30 cellular contexts compared by ENCODE assay signal in genomic region chr2:131516011-131516410, GRCh38. TPM values are rescaled to one million over a fixed set of nuclear protein-coding genes. Genes with fewer than 3 reads are reported as not detected.
"Had no signal": no experiment of that assay in that cellular context is flagged by ENCODE, and none has a peak within 500 bp of the region (broad histone marks: within the 10 kb centered on the region; RNA-seq: fewer than 3 reads in every experiment).

No MANE protein-coding gene starts in this region.

- H3K27me3 Mint-ChIP-seq: activated naive CD8-positive, alpha-beta T cell; effector memory CD8-positive, alpha-beta T cell; naive thymus-derived CD8-positive, alpha-beta T cell; progenitor cell of endocrine pancreas; T-helper 17 cell had no signal

- ATAC-seq: left lung had no signal

- H3K4me1 Mint-ChIP-seq: mesothelial cell of epicardium had no signal

- H3K36me3 Mint-ChIP-seq: activated naive CD8-positive, alpha-beta T cell had no signal

- H3K4me2 ChIP-seq: hepatocyte, neural progenitor cell had no signal

- H3K4me3 Mint-ChIP-seq: activated naive CD8-positive, alpha-beta T cell; activated T-helper 1 cell treated with anti-CD3 and anti-CD28 coated beads, Interleukin-12 subunit alpha, Interleukin-12 subunit beta, Interleukin-2, Interleukin-4 antibody, amounts not matched to agents 30 ng/mL and 10 ng/mL and 1 ng/mL, durations not matched to agents 14 hours and 24 hours and 36 hours; effector memory CD8-positive, alpha-beta T cell; mesothelial cell of epicardium; naive thymus-derived CD8-positive, alpha-beta T cell; neural progenitor cell; T-helper 17 cell had no signal

- H3K27me3 ChIP-seq: adrenal gland, ascending aorta, brain microvascular endothelial cell, esophagus muscularis mucosa, hepatocyte, left lung, neural progenitor cell had no signal

- H3K36me3 ChIP-seq: brain microvascular endothelial cell, neural progenitor cell had no signal

- H3K9me3 ChIP-seq: adrenal gland, ascending aorta, esophagus muscularis mucosa, left lung had no signal

- H3K9me3 Mint-ChIP-seq: activated T-helper 1 cell treated with anti-CD3 and anti-CD28 coated beads, Interleukin-12 subunit alpha, Interleukin-12 subunit beta, Interleukin-2, Interleukin-4 antibody, amounts not matched to agents 30 ng/mL and 10 ng/mL and 1 ng/mL, durations not matched to agents 14 hours and 24 hours and 36 hours; effector memory CD8-positive, alpha-beta T cell; immature natural killer cell; mesothelial cell of epicardium; naive thymus-derived CD8-positive, alpha-beta T cell; neural progenitor cell had no signal

- H2AFZ ChIP-seq: hepatocyte, neural progenitor cell had no signal

- H3K4me1 ChIP-seq: ascending aorta, esophagus muscularis mucosa, left lung, neural progenitor cell had no signal

- DNase-seq: activated CD4-positive, alpha-beta T cell treated with anti-CD3 and anti-CD28 coated beads for 4 hours; activated CD4-positive, alpha-beta T cell treated with anti-CD3 and anti-CD28 coated beads, Interleukin-2, amount 50 U/mL, for 48 hours; activated CD4-positive, CD25-positive, alpha-beta regulatory T cell; brain microvascular endothelial cell; central memory CD4-positive, alpha-beta T cell; effector memory CD8-positive, alpha-beta T cell; left lung; naive thymus-derived CD8-positive, alpha-beta T cell; retina; stimulated activated CD4-positive, alpha-beta T cell treated with anti-CD3 and anti-CD28 coated beads, Interleukin-12 subunit alpha, Interleukin-12 subunit beta, amount 100 ng/mL, for 4 hours; stimulated activated CD4-positive, alpha-beta T cell treated with anti-CD3 and anti-CD28 coated beads, Interleukin-4, amount 100 ng/mL, for 4 hours; SW 1271; T-helper 17 cell; trophoblast cell had no signal

- H3K27ac ChIP-seq: adrenal gland, ascending aorta, brain microvascular endothelial cell, esophagus muscularis mucosa, hepatocyte, left lung, neural progenitor cell had no signal

- H3K4me3 ChIP-seq: adrenal gland, ascending aorta, esophagus muscularis mucosa, hepatocyte, left lung, neural progenitor cell had no signal

- H3K79me2 ChIP-seq: hepatocyte had no signal

- H3K27ac Mint-ChIP-seq: activated naive CD8-positive, alpha-beta T cell; activated T-helper 1 cell treated with anti-CD3 and anti-CD28 coated beads, Interleukin-12 subunit alpha, Interleukin-12 subunit beta, Interleukin-2, Interleukin-4 antibody, amounts not matched to agents 30 ng/mL and 10 ng/mL and 1 ng/mL, durations not matched to agents 14 hours and 24 hours and 36 hours; effector memory CD8-positive, alpha-beta T cell; mesothelial cell of epicardium; neural progenitor cell; progenitor cell of endocrine pancreas; T-helper 17 cell had no signal

RNA-seq across cellular contexts. Expression of gene TUBA3D, which starts 40.1 kb away (rescaled TPM):
- total RNA-seq: activated T-helper 1 cell treated with anti-CD3 and anti-CD28 coated beads, Interleukin-12 subunit alpha, Interleukin-12 subunit beta, Interleukin-2, Interleukin-4 antibody, amounts not matched to agents 30 ng/mL and 10 ng/mL and 1 ng/mL, durations not matched to agents 14 hours and 24 hours and 36 hours; adrenal gland; ascending aorta; dermis microvascular lymphatic vessel endothelial cell; esophagus muscularis mucosa; frontal cortex; kidney epithelial cell; left lung; lung microvascular endothelial cell; mesothelial cell of epicardium; naive thymus-derived CD8-positive, alpha-beta T cell; omental fat pad; progenitor cell of endocrine pancreas; T-helper 17 cell; temporal lobe had no signal
